ENCODE assay signal across 1 cellular context in genomic region chr20:37072293-37073196, GRCh38.
A peak's percentile ranks its signal among the peaks of the same experiment; 100 is the strongest.
TF ChIP-seq lines count a peak whose summit lies in the region.

No MANE protein-coding gene starts in this region.

TF ChIP-seq in GM12878, 131 proteins besides CTCF, POLR2A, EP300 and RAD21:
- TF ChIP-seq RUNX3 (IDR thresholded peaks at IDR 0.05; ENCODE audit: low read length) = peak; percentile 69
- TF ChIP-seq EED (IDR thresholded peaks at IDR 0.05; ENCODE audit: low read depth) = peak; percentile 35; the same call in 1 of the 2 replicates
- no peak for TF ChIP-seq SMAD1 (IDR thresholded peaks at IDR 0.05; ENCODE audit: low read depth, partially characterized antibody)
- TF ChIP-seq ETV6 (conservative IDR thresholded peaks at IDR 0.05 in 1 of 2, IDR thresholded peaks at IDR 0.05 in 1 of 2; ENCODE audit: borderline replicate concordance in 1 of 2, low read depth in 1 of 2) = peak in 1 of 2 experiments; percentile 89; a peak in 2 of 4 replicates
- TF ChIP-seq NR2F1 (conservative IDR thresholded peaks at IDR 0.05) = no peak
- TF ChIP-seq MEF2A (IDR thresholded peaks at IDR 0.05; ENCODE audit: insufficient read depth, low read depth, low read length) = 0 out of 2 replicates have a peak, but pooled peaks have one; percentile 43
- no peak for TF ChIP-seq RB1 (IDR thresholded peaks at IDR 0.05; ENCODE audit: borderline replicate concordance)
- peak; percentile 29; the same call in 1 of the 2 replicates for TF ChIP-seq NFIC (IDR thresholded peaks at IDR 0.05; ENCODE audit: low read depth, low read length)
